8 cellular contexts compared by ENCODE assay signal in the genomic region with DNA sequence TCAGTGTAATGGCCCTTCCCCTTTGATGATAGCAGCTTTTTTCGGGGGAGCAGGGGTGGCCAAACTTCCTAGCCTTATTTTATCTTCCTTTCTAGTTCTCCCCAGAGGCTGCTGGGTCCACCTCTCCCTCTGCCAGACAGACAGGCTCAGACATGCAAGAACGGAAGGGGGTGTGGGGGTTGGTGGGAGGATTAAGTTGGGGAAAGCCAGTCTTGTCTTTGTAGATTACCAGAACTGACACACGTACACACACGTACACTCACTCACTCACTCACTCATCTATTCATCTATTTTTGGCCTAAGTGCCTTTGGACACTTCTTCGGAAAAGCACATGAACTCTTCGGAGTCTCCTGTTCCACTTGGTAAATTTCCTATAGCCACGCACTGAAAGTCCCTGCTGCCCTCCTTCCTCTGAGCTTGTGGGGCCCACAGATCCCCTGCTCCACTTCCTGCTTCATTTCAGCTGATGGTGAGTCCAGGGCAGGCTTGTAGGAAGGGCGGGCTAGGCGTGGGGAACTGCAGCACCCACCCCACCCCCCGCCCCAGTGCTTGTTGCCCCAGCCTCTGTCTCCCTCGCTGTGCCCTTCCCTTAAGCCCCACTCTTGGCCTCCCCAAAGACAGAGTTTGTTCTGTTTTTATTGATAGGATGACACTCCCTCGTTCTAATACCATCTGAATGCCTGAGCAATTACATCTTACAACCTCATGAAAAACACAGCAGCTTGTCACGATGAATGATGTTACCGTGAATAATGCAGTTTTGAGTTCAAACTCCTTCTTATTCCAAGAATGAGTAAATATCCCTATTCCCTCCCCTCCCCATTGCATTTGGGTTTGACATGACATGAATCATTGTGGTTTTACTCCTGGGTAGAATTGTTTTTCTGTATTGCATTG.
A peak's percentile ranks its signal among the peaks of the same experiment; 100 is the strongest.
DNase-seq lines count a peak whose midpoint lies in the region; ATAC-seq and TF ChIP-seq lines count a peak whose summit lies in the region.

No MANE protein-coding gene starts in this region.

- TF ChIP-seq CTCF in GM20000 (IDR thresholded peaks at IDR 0.05; ENCODE audit: extremely low read depth, missing control alignments) (no peak), astrocyte of the cerebellum (IDR thresholded peaks at IDR 0.05; ENCODE audit: low read depth, low read length, missing control alignments) (no peak)

- ATAC-seq in HG03521 (IDR thresholded peaks at IDR 0.05; ENCODE audit: unreplicated experiment): peak; percentile 39

- DNase-seq in CMK (ENCODE audit: low read depth): peak; percentile 96
- peak; percentile 65 for DNase-seq in GM20000 (ENCODE audit: low spot score)
- DNase-seq in T-helper 1 cell: peak in 4 of 5 donors; percentile 25 to 84 (median 32)
- peak; percentile 93 for DNase-seq in astrocyte of the cerebellum (ENCODE audit: low read depth)
- peak; percentile 98 for DNase-seq in iris pigment epithelial cell (ENCODE audit: low read depth)
- DNase-seq in stimulated activated CD4-positive, alpha-beta T cell treated with anti-CD3 and anti-CD28 coated beads, TNF-alpha, amount 100 ng/mL, for 48 hours (ENCODE audit: low read depth in 3 of 3): peak; percentile 32 to 57 (median 56)
- DNase-seq in NCI-H345 (lab: John Stamatoyannopoulos, UW): no peak

- H3K4me3 ChIP-seq in astrocyte of the cerebellum (ENCODE audit: low read depth, low read length): no peak overlapping the region

- in situ Hi-C loops in astrocyte of the cerebellum (cut with HindIII; ENCODE audit: low sequenced_read_pairs): no loop called here
